Comparison of ENCODE assay signal across 35 cellular contexts in genomic region chr2:212721026-212721451, GRCh38.
"Had no signal": no experiment of that assay in that cellular context is flagged by ENCODE, and none has a peak within 500 bp of the region (broad histone marks: within the 10 kb centered on the region; RNA-seq: fewer than 3 reads in every experiment).

No MANE protein-coding gene starts in this region.

- H3K27ac ChIP-seq: brain microvascular endothelial cell, Peyer's patch, VCaP had no signal

- ATAC-seq: activated T-cell treated with anti-CD3 and anti-CD28 coated beads, Interleukin-2, amount 50 U/mL, for 72 hours; activated T-helper 17 cell treated with anti-CD3 and anti-CD28 coated beads, Interleukin-2, amount 50 U/mL, for 72 hours; SK-N-SH treated with all-trans-retinoic acid at 6 μM for 48 hours had no signal

- H3K27ac Mint-ChIP-seq: activated B cell treated with CpG ODN at 0.5 μM for 24 hours; activated CD4-positive, alpha-beta memory T cell treated with anti-CD3 and anti-CD28 coated beads for 36 hours; activated naive CD8-positive, alpha-beta T cell treated with anti-CD3 and anti-CD28 coated beads for 36 hours; activated T-cell treated with anti-CD3 and anti-CD28 coated beads, Interleukin-2, amount 50 U/mL, for 72 hours; activated T-helper 17 cell treated with anti-CD3 and anti-CD28 coated beads, Interleukin-2, amount 50 U/mL, for 72 hours had no signal

- DNase-seq: activated B cell treated with CpG ODN at 0.5 μM for 24 hours; activated CD4-positive, alpha-beta memory T cell treated with anti-CD3 and anti-CD28 coated beads for 36 hours; activated CD4-positive, alpha-beta T cell treated with anti-CD3 and anti-CD28 coated beads for 4 hours; activated CD4-positive, alpha-beta T cell treated with anti-CD3 and anti-CD28 coated beads, Interleukin-2, amount 50 U/mL, for 1 hour; activated CD4-positive, CD25-positive, alpha-beta regulatory T cell treated with anti-CD3 and anti-CD28 coated beads, Interleukin-2, amount 50 U/mL, for 72 hours; activated effector memory CD4-positive, alpha-beta T cell treated with anti-CD3 and anti-CD28 coated beads, Interleukin-2, amount 50 U/mL, for 16 hours; activated naive CD4-positive, alpha-beta T cell treated with anti-CD3 and anti-CD28 coated beads, Interleukin-2, amount 50 U/mL, for 16 hours; activated naive CD8-positive, alpha-beta T cell treated with anti-CD3 and anti-CD28 coated beads for 36 hours; activated T-cell treated with anti-CD3 and anti-CD28 coated beads, Interleukin-2, amount 50 U/mL, for 1 hour; activated T-cell treated with anti-CD3 and anti-CD28 coated beads, Interleukin-2, amount 50 U/mL, for 72 hours; amniotic stem cell; brain microvascular endothelial cell; Kasumi-1; KG1; MM.1S; MV-4-11; NCI-H1092; NCI-H146; NCI-H187; NCI-H2029 treated with DMSO at 0.1 percent for 48 hours; NCI-H2107; NCI-H2171; NCI-H510A; NCI-H526; NCI-H748 treated with DMSO at 0.1 percent for 48 hours; NK-92 treated with Interleukin-12 subunit alpha and Interleukin-12 subunit beta, amount 100 ng/mL, for 24 hours; Peyer's patch; RPMI8226; SIG-M5; T-helper 1 cell; T-helper 2 cell; T-helper 9 cell had no signal

- H3K4me3 ChIP-seq: Peyer's patch had no signal

- H3K27me3 ChIP-seq: brain microvascular endothelial cell, Peyer's patch had no signal

- H3K4me3 Mint-ChIP-seq: activated B cell treated with CpG ODN at 0.5 μM for 24 hours; activated CD4-positive, alpha-beta memory T cell treated with anti-CD3 and anti-CD28 coated beads for 36 hours; activated naive CD8-positive, alpha-beta T cell treated with anti-CD3 and anti-CD28 coated beads for 36 hours; activated T-cell treated with anti-CD3 and anti-CD28 coated beads, Interleukin-2, amount 50 U/mL, for 72 hours; activated T-helper 17 cell treated with anti-CD3 and anti-CD28 coated beads, Interleukin-2, amount 50 U/mL, for 72 hours had no signal

- H3K27me3 Mint-ChIP-seq: activated CD4-positive, alpha-beta memory T cell treated with anti-CD3 and anti-CD28 coated beads for 36 hours; activated naive CD8-positive, alpha-beta T cell treated with anti-CD3 and anti-CD28 coated beads for 36 hours; activated T-helper 17 cell treated with anti-CD3 and anti-CD28 coated beads, Interleukin-2, amount 50 U/mL, for 72 hours had no signal

- H3K36me3 ChIP-seq: brain microvascular endothelial cell, Peyer's patch had no signal

- H3K4me1 ChIP-seq: Peyer's patch had no signal

- H3K9me3 ChIP-seq: Peyer's patch had no signal

- H3K36me3 Mint-ChIP-seq: activated CD4-positive, alpha-beta memory T cell treated with anti-CD3 and anti-CD28 coated beads for 36 hours had no signal

- H3K4me1 Mint-ChIP-seq: activated B cell treated with CpG ODN at 0.5 μM for 24 hours; activated T-helper 17 cell treated with anti-CD3 and anti-CD28 coated beads, Interleukin-2, amount 50 U/mL, for 72 hours had no signal
